Comparison of ENCODE assay signal across 1 cellular context in the genomic region with DNA sequence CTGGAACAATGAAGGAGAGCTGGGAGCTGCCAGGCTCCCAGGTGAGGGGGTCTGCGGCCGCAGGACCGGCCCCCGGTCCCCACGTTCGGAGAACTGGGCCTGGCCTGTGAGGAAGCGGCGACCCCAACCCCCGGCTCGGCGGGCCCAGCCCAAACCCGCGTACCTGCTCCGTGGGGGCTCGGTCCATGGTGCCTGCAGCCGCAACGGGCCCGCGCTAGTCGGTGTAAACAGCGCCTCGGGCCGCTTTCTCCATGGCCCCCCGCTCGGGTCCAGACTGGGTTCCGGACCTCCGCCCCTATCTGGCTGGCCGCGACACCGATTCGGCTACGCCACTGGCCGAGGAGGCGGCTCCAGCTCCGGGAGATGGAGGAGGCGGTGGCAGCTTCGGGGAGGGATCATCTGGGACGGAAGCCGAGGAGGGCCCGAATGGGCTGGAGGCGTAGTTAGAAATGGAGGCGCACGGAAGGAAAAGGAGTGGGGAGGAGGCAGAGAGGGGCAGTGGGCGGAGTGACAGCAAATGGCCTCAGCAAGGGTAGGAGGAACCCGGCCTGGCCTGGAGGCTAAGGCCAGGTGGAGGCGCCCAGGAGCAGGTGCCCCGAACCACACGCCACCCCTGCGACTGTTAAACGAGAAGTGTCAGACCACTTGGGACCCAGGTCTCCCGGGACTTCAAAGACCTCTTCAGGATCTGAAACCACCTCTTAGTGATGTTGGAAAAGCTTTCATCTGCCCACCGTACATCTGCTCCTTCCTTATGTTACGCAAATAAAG.
TF ChIP-seq lines count a peak whose summit lies in the region.

SECISBP2L (minus strand) TSS at position 334 of the 771 bp plus-strand sequence; CDS start at position 187, 147 bp downstream.

TF ChIP-seq in HEK293, 187 proteins besides CTCF, POLR2A, EP300 and RAD21 (continued from another document):
- TF ChIP-seq, protein P1, sequence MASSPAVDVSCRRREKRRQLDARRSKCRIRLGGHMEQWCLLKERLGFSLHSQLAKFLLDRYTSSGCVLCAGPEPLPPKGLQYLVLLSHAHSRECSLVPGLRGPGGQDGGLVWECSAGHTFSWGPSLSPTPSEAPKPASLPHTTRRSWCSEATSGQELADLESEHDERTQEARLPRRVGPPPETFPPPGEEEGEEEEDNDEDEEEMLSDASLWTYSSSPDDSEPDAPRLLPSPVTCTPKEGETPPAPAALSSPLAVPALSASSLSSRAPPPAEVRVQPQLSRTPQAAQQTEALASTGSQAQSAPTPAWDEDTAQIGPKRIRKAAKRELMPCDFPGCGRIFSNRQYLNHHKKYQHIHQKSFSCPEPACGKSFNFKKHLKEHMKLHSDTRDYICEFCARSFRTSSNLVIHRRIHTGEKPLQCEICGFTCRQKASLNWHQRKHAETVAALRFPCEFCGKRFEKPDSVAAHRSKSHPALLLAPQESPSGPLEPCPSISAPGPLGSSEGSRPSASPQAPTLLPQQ (tag by site-specific recombination; IDR thresholded peaks at IDR 0.05): peak; percentile 85
- peak; percentile 71 for TF ChIP-seq WT1 (tag by site-specific recombination; IDR thresholded peaks at IDR 0.05)
- no peak for TF ChIP-seq ZNF426 (tag by site-specific recombination; IDR thresholded peaks at IDR 0.05)
- peak; percentile 51; the same call in 1 of the 2 replicates for TF ChIP-seq OSR2 (tag by site-specific recombination; IDR thresholded peaks at IDR 0.05)
- TF ChIP-seq ZNF629 (tag by site-specific recombination; IDR thresholded peaks at IDR 0.05): peak; percentile 85
- TF ChIP-seq ZNF610 (tag by site-specific recombination; IDR thresholded peaks at IDR 0.05; ENCODE audit: borderline replicate concordance): peak; percentile 65
- TF ChIP-seq ZNF626 (tag by site-specific recombination; IDR thresholded peaks at IDR 0.05): no peak
- peak; percentile 38 for TF ChIP-seq ZIC2 (tag by site-specific recombination; IDR thresholded peaks at IDR 0.05)
- peak; percentile 97 for TF ChIP-seq ZFHX2 (tag by site-specific recombination; conservative IDR thresholded peaks at IDR 0.05)
- TF ChIP-seq ZNF76 (tag by site-specific recombination; IDR thresholded peaks at IDR 0.05; ENCODE audit: borderline replicate concordance, low read depth): peak; percentile 71; the same call in 1 of the 2 replicates
- TF ChIP-seq ZBTB1 (tag by site-specific recombination; IDR thresholded peaks at IDR 0.05): no peak
- TF ChIP-seq ZNF660 (tag by site-specific recombination; IDR thresholded peaks at IDR 0.05): peak; percentile 88
- peak; percentile 34; the same call in 1 of the 2 replicates for TF ChIP-seq IKZF3 (tag by site-specific recombination; IDR thresholded peaks at IDR 0.05)
- TF ChIP-seq MEIS1 (CRISPR knock-in tag; IDR thresholded peaks at IDR 0.05; ENCODE audit: borderline replicate concordance): no peak
- TF ChIP-seq ZNF274 (IDR thresholded peaks at IDR 0.05; ENCODE audit: low read length): no peak
- no peak for TF ChIP-seq ZNF274 (tag by site-specific recombination; IDR thresholded peaks at IDR 0.05; ENCODE audit: borderline replicate concordance)
- TF ChIP-seq, protein P2, sequence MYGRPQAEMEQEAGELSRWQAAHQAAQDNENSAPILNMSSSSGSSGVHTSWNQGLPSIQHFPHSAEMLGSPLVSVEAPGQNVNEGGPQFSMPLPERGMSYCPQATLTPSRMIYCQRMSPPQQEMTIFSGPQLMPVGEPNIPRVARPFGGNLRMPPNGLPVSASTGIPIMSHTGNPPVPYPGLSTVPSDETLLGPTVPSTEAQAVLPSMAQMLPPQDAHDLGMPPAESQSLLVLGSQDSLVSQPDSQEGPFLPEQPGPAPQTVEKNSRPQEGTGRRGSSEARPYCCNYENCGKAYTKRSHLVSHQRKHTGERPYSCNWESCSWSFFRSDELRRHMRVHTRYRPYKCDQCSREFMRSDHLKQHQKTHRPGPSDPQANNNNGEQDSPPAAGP (tag by site-specific recombination; IDR thresholded peaks at IDR 0.05): peak; percentile 88
- TF ChIP-seq HOXA7 (CRISPR knock-in tag; IDR thresholded peaks at IDR 0.05; ENCODE audit: borderline replicate concordance): no peak
- TF ChIP-seq ZNF175 (tag by site-specific recombination; IDR thresholded peaks at IDR 0.05): no peak
- TF ChIP-seq ZSCAN23 (tag by site-specific recombination; IDR thresholded peaks at IDR 0.05): 0 out of 2 replicates have a peak, but pooled peaks have one; percentile 58
- no peak for TF ChIP-seq ZNF37A (tag by site-specific recombination; IDR thresholded peaks at IDR 0.05)
- peak; percentile 67; the same call in 1 of the 2 replicates for TF ChIP-seq ZNF394 (tag by site-specific recombination; IDR thresholded peaks at IDR 0.05; ENCODE audit: borderline replicate concordance)
- TF ChIP-seq ZEB2 (tag by site-specific recombination; IDR thresholded peaks at IDR 0.05): peak; percentile 89
- peak; percentile 73 for TF ChIP-seq ZFP69B (tag by site-specific recombination; IDR thresholded peaks at IDR 0.05)
- no peak for TF ChIP-seq RBAK (tag by site-specific recombination; IDR thresholded peaks at IDR 0.05)
- TF ChIP-seq ZNF10 (tag by site-specific recombination; IDR thresholded peaks at IDR 0.05): 0 out of 2 replicates have a peak, but pooled peaks have one; percentile 5
- 0 out of 2 replicates have a peak, but pooled peaks have one; percentile 56 for TF ChIP-seq ZNF792 (tag by site-specific recombination; IDR thresholded peaks at IDR 0.05)
- no peak for TF ChIP-seq ZNF138 (tag by site-specific recombination; IDR thresholded peaks at IDR 0.05; ENCODE audit: borderline replicate concordance)
- TF ChIP-seq ZNF112 (tag by site-specific recombination; IDR thresholded peaks at IDR 0.05): no peak
- TF ChIP-seq ZNF776 (tag by site-specific recombination; IDR thresholded peaks at IDR 0.05; ENCODE audit: borderline replicate concordance): no peak
- TF ChIP-seq PRDM4 (tag by site-specific recombination; IDR thresholded peaks at IDR 0.05): peak; percentile 49; the same call in 1 of the 2 replicates
- no peak for TF ChIP-seq ZNF658 (tag by site-specific recombination; IDR thresholded peaks at IDR 0.05)
- TF ChIP-seq KLF1 (tag by site-specific recombination; IDR thresholded peaks at IDR 0.05): peak; percentile 80
- no peak for TF ChIP-seq ZNF223 (tag by site-specific recombination; IDR thresholded peaks at IDR 0.05)
- no peak for TF ChIP-seq PRDM2 (tag by site-specific recombination; IDR thresholded peaks at IDR 0.05; ENCODE audit: borderline replicate concordance)
- peak; percentile 58; the same call in 1 of the 2 replicates for TF ChIP-seq ZBTB21 (tag by site-specific recombination; IDR thresholded peaks at IDR 0.05)
